In the genomic region with DNA sequence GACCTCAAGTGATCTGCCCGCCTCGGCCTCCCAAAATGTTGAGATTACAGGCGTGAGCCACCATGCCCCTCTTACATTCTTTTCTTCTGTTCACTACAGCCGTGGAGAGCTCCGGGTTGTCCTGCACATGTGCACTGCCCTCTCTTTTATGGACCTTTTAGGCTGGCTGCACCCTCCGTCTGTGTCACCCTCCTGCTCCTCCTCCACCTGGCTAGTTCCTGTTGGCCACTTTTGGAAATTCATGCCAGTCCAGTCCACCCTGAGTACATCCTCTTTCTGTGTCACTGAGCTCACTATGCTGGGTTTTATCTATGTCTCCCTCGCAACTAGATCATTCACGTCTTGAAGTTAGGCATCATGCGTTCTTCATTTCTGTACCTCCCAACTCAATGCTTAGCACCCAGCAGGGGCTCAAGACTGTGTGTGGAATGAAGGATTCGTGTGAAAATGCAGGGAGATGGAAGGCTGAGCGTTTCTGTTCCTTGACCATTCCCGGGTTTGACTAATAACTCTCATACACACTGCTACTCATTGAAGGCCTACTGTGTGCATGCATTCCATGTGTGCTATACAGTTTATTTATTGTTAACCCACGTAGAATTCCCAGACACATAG, we compare ENCODE assay signal across 30 cellular contexts.
DNase-seq lines count a peak whose midpoint lies in the region; ATAC-seq and TF ChIP-seq lines count a peak whose summit lies in the region.
"Had no signal": no experiment of that assay in that cellular context is flagged by ENCODE, and none has a peak within 500 bp of the region (broad histone marks: within the 10 kb centered on the region; RNA-seq: fewer than 3 reads in every experiment).

No MANE protein-coding gene starts in this region.

- H3K9ac ChIP-seq in neural progenitor cell = no peak overlapping the region

- ATAC-seq in heart right ventricle = no peak
- ATAC-seq: HepG2; left cardiac atrium; natural killer cell treated with Interleukin-12 subunit alpha and Interleukin-12 subunit beta and Interleukin-15 and Interleukin-18, amount 100 ng/mL, for 72 hours; PC-3; stimulated activated naive B cell treated with anti-CD40 and anti-IgM and Interleukin-4, amounts not matched to agents 10 μg/mL and 1 μg/mL and 100 μg/mL, for 72 hours had no signal

- WGBS in heart right ventricle, 2 donors = 90 to 91% methylated on average over 13 of the region's 13 CpGs

- no peaks in the 10 kb centered on the region for H3F3A ChIP-seq in neural progenitor cell (ENCODE audit: low read depth)

- TF ChIP-seq CTCF in heart right ventricle (IDR thresholded peaks at IDR 0.05) = no peak
- TF ChIP-seq CTCF in neural progenitor cell (IDR thresholded peaks at IDR 0.05) = no peak
- no peak for TF ChIP-seq CTCF in coronary artery (IDR thresholded peaks at IDR 0.05)

- H3K9me3 ChIP-seq in heart right ventricle (no peaks in the 10 kb centered on the region), neural progenitor cell (ENCODE audit: low read depth) (no peaks in the 10 kb centered on the region), HAP-1 (no peaks in the 10 kb centered on the region)
- H3K9me3 ChIP-seq: ascending aorta, testis had no signal

- peak overlapping the region; percentile 27 for H3K4me3 Mint-ChIP-seq in neural progenitor cell
- H3K4me3 Mint-ChIP-seq: activated naive CD8-positive, alpha-beta T cell treated with anti-CD3 and anti-CD28 coated beads, Interleukin-2, amount 10 ng/mL, durations not matched to agents 7 days and 5 days; B cell; natural killer cell treated with Interleukin-12 subunit alpha and Interleukin-12 subunit beta and Interleukin-15 and Interleukin-18, amount 100 ng/mL, for 72 hours; stimulated activated naive B cell treated with anti-CD40 and anti-IgM and Interleukin-4, amounts not matched to agents 10 μg/mL and 1 μg/mL and 100 μg/mL, for 72 hours had no signal

- H3K4me2 ChIP-seq in neural progenitor cell = no peak overlapping the region

- peaks cover 4% of the 10 kb centered on the region for H3K27me3 Mint-ChIP-seq in neural progenitor cell (ENCODE audit: insufficient read depth, low read depth)
- H3K27me3 Mint-ChIP-seq: activated naive CD8-positive, alpha-beta T cell treated with anti-CD3 and anti-CD28 coated beads, Interleukin-2, amount 10 ng/mL, durations not matched to agents 7 days and 5 days; B cell; natural killer cell treated with Interleukin-12 subunit alpha and Interleukin-12 subunit beta and Interleukin-15 and Interleukin-18, amount 100 ng/mL, for 72 hours; stimulated activated naive B cell treated with anti-CD40 and anti-IgM and Interleukin-4, amounts not matched to agents 10 μg/mL and 1 μg/mL and 100 μg/mL, for 72 hours had no signal

- H3K36me3 Mint-ChIP-seq in neural progenitor cell = peaks cover 2% of the 10 kb centered on the region

- in situ Hi-C loops in HAP-1 (cut with MboI; ENCODE audit: low sequenced_read_pairs) = no loop called here

- H3K4me1 Mint-ChIP-seq in neural progenitor cell = peaks cover 21% of the 10 kb centered on the region

- intact Hi-C loops in cardiac septum (cut with DNase I) (no loop called here), heart right ventricle (cut with DNase I) (no loop called here)

- no peak overlapping the region for H3K27ac ChIP-seq in heart right ventricle
- H3K27ac ChIP-seq in cingulate gyrus (ENCODE audit: low read depth, low read length) = peak overlapping the region; percentile 94
- no peak overlapping the region for H3K27ac ChIP-seq in neural progenitor cell
- H3K27ac ChIP-seq in coronary artery = no peak overlapping the region
- H3K27ac ChIP-seq: ascending aorta, cardiac muscle cell, SK-N-MC, testis had no signal

- H3K4me1 ChIP-seq in heart right ventricle = peaks cover 0 to 64% (median 4%) of the 10 kb centered on the region in 9 donors
- H3K4me1 ChIP-seq in neural progenitor cell = peaks cover 12% of the 10 kb centered on the region
- H3K4me1 ChIP-seq in HAP-1 = no peaks in the 10 kb centered on the region
- H3K4me1 ChIP-seq: ascending aorta, testis had no signal

- H2AFZ ChIP-seq in neural progenitor cell (replicated peaks) = no peak overlapping the region

- DNase-seq in cardiac septum (ENCODE audit: low spot score) (peak; percentile 68), heart right ventricle (no peak), neural progenitor cell (ENCODE audit: low spot score) (no peak), coronary artery (ENCODE audit: low spot score) (no peak), HAP-1 (ENCODE audit: low spot score in 2 of 2) (no peak), SHP77 treated with DMSO at 0.1 percent for 48 hours (lab: John Stamatoyannopoulos, UW) (no peak), islet precursor cell (no peak)
- DNase-seq: activated CD4-positive, CD25-positive, alpha-beta regulatory T cell treated with anti-CD3 and anti-CD28 coated beads, Interleukin-2, amount 50 U/mL, for 72 hours; activated effector memory CD4-positive, alpha-beta T cell treated with anti-CD3 and anti-CD28 coated beads, Interleukin-2, amount 50 U/mL, for 16 hours; activated naive CD8-positive, alpha-beta T cell treated with anti-CD3 and anti-CD28 coated beads, Interleukin-2, amount 10 ng/mL, durations not matched to agents 7 days and 5 days; dermis blood vessel endothelial cell; DMS153; foreskin melanocyte; HCEC 1CT; left cardiac atrium; NCI-H1417 treated with DMSO at 0.1 percent for 48 hours; NCI-H2029 treated with DMSO at 0.1 percent for 48 hours; NCI-H526; PC-3; stimulated activated CD4-positive, alpha-beta T cell treated with anti-CD3 and anti-CD28 coated beads, Interleukin-15, amount 100 ng/mL, for 24 hours; stimulated activated naive B cell treated with anti-CD40 and anti-IgM and Interleukin-4, amounts not matched to agents 10 μg/mL and 1 μg/mL and 100 μg/mL, for 72 hours; T-helper 1 cell; testis had no signal

- no peaks in the 10 kb centered on the region for H3K79me2 ChIP-seq in neural progenitor cell (ENCODE audit: low read depth)

- H3K4me3 ChIP-seq in heart right ventricle (no peak overlapping the region), neural progenitor cell (no peak overlapping the region), coronary artery (no peak overlapping the region), HAP-1 (no peak overlapping the region)
- H3K4me3 ChIP-seq: ascending aorta, cardiac muscle cell, SK-N-MC, testis had no signal

- H3K27me3 ChIP-seq in heart right ventricle (no peaks in the 10 kb centered on the region), neural progenitor cell (no peaks in the 10 kb centered on the region), HAP-1 (ENCODE audit: low read depth) (no peaks in the 10 kb centered on the region)
- H3K27me3 ChIP-seq: ascending aorta, cardiac muscle cell, testis had no signal

- no peaks in the 10 kb centered on the region for H3K9me3 Mint-ChIP-seq in neural progenitor cell
- H3K9me3 Mint-ChIP-seq: activated naive CD8-positive, alpha-beta T cell treated with anti-CD3 and anti-CD28 coated beads, Interleukin-2, amount 10 ng/mL, durations not matched to agents 7 days and 5 days; natural killer cell treated with Interleukin-12 subunit alpha and Interleukin-12 subunit beta and Interleukin-15 and Interleukin-18, amount 100 ng/mL, for 72 hours; stimulated activated naive B cell treated with anti-CD40 and anti-IgM and Interleukin-4, amounts not matched to agents 10 μg/mL and 1 μg/mL and 100 μg/mL, for 72 hours had no signal

- H3K27ac Mint-ChIP-seq in neural progenitor cell = peak overlapping the region; percentile 35
- H3K27ac Mint-ChIP-seq: activated naive CD8-positive, alpha-beta T cell treated with anti-CD3 and anti-CD28 coated beads, Interleukin-2, amount 10 ng/mL, durations not matched to agents 7 days and 5 days; B cell; stimulated activated naive B cell treated with anti-CD40 and anti-IgM and Interleukin-4, amounts not matched to agents 10 μg/mL and 1 μg/mL and 100 μg/mL, for 72 hours had no signal

- H3K36me3 ChIP-seq in heart right ventricle (no peaks in the 10 kb centered on the region), neural progenitor cell (no peaks in the 10 kb centered on the region), HAP-1 (replicated peaks) (no peaks in the 10 kb centered on the region)
- H3K36me3 ChIP-seq: ascending aorta, cardiac muscle cell had no signal

- H4K20me1 ChIP-seq in neural progenitor cell (ENCODE audit: low read depth) = peaks cover 12% of the 10 kb centered on the region
